Comparison of ENCODE assay signal across 1 cellular context in genomic region chr2:65416945-65417344, GRCh38.
TF ChIP-seq lines count a peak whose summit lies in the region.

No MANE protein-coding gene starts in this region.

TF ChIP-seq in Ishikawa, 13 proteins besides CTCF, POLR2A, EP300 and RAD21 (continued from another document):
- no peak for TF ChIP-seq REST (IDR thresholded peaks at IDR 0.05; ENCODE audit: low read depth)
- TF ChIP-seq TEAD4 (IDR thresholded peaks at IDR 0.05), result peak; percentile 37; the same call in 1 of the 2 replicates
- peak; percentile 20; the same call in 1 of the 2 replicates for TF ChIP-seq CEBPB (IDR thresholded peaks at IDR 0.05)
- no peak for TF ChIP-seq YY1 (IDR thresholded peaks at IDR 0.05; ENCODE audit: low read depth)
- TF ChIP-seq, protein P1, sequence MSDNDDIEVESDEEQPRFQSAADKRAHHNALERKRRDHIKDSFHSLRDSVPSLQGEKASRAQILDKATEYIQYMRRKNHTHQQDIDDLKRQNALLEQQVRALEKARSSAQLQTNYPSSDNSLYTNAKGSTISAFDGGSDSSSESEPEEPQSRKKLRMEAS (IDR thresholded peaks at IDR 0.05), result no peak; the same call in 1 of the 2 replicates
- TF ChIP-seq NFIC (IDR thresholded peaks at IDR 0.05), result peak; percentile 84
- TF ChIP-seq TAF1 (IDR thresholded peaks at IDR 0.05; ENCODE audit: low read depth), result no peak
